28 cellular contexts compared by ENCODE assay signal in the genomic region with DNA sequence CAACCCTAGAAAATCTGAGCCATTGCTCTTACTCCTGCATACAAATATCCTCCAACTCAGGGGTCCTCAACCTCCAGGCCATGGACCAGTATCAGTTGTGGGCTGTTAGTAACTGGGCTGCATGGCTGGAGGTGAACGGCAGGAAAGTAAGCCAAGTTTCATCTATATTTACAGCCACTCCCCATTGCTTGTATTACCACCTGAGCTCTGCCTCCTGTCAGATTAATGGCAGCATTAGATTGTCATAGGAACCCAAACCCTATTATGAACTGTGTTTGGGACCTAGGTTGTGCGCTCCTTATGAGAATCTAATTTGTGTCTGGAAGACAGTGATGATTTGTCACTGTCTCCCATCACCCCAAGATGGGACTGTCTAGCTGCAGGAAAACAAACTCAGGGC.
"Had no signal": no experiment of that assay in that cellular context is flagged by ENCODE, and none has a peak within 500 bp of the region (broad histone marks: within the 10 kb centered on the region; RNA-seq: fewer than 3 reads in every experiment).

No MANE protein-coding gene starts in this region.

- H3K27ac ChIP-seq: colonic mucosa, PC-9, RWPE1 had no signal

- H2AFZ ChIP-seq: PC-9 had no signal

- H3K4me2 ChIP-seq: PC-9, SK-N-SH had no signal

- H3K27me3 ChIP-seq: cardiac muscle cell, colonic mucosa had no signal

- ATAC-seq: activated CD8-positive, alpha-beta T cell treated with anti-CD3 and anti-CD28 coated beads, Interleukin-2, amount 10 ng/mL, durations not matched to agents 7 days and 5 days; activated naive CD8-positive, alpha-beta T cell treated with anti-CD3 and anti-CD28 coated beads, Interleukin-2, amount 50 U/mL, for 24 hours; activated T-cell treated with anti-CD3 and anti-CD28 coated beads, Interleukin-2, amount 50 U/mL, for 4 hours; Right ventricle myocardium inferior had no signal

- H3K9me3 ChIP-seq: colonic mucosa, SK-N-SH had no signal

- H3K9ac ChIP-seq: SK-N-SH had no signal

- H3K9me2 ChIP-seq: SK-N-SH had no signal

- DNase-seq: activated CD4-positive, alpha-beta T cell treated with anti-CD3 and anti-CD28 coated beads, Interleukin-2, amount 10 ng/mL, durations not matched to agents 7 days and 5 days; activated CD4-positive, alpha-beta T cell treated with anti-CD3 and anti-CD28 coated beads, Interleukin-2, amount 50 U/mL, for 48 hours; activated CD8-positive, alpha-beta T cell treated with anti-CD3 and anti-CD28 coated beads, Interleukin-2, amount 10 ng/mL, durations not matched to agents 7 days and 5 days; activated naive CD4-positive, alpha-beta T cell treated with anti-CD3 and anti-CD28 coated beads, Interleukin-2, amount 10 ng/mL, durations not matched to agents 7 days and 5 days; activated naive CD8-positive, alpha-beta T cell treated with anti-CD3 and anti-CD28 coated beads, Interleukin-2, amount 50 U/mL, for 24 hours; activated T-cell treated with anti-CD3 and anti-CD28 coated beads for 4 hours; activated T-cell treated with anti-CD3 and anti-CD28 coated beads, Interleukin-2, amount 50 U/mL, for 4 hours; anterior cingulate cortex; colonic mucosa; NCI-H1092 treated with DMSO at 0.1 percent for 48 hours; NCI-H1417; NCI-H146; NCI-H187; NCI-H2029 treated with DMSO at 0.1 percent for 48 hours; NCI-H2107; NCI-H2171; NCI-H510A; NCI-H526; NCI-H748 treated with DMSO at 0.1 percent for 48 hours; NK-92 treated with Interleukin-12 subunit alpha and Interleukin-12 subunit beta, amount 100 ng/mL, for 24 hours; PC-9; SIG-M5; SK-N-SH had no signal

- H3K4me1 ChIP-seq: colonic mucosa had no signal

- FAIRE-seq: RCC 7860, TTC549 had no signal

- H3K36me3 ChIP-seq: cardiac muscle cell, colonic mucosa had no signal

- H3K4me3 ChIP-seq: cardiac muscle cell, colonic mucosa, PC-9 had no signal
